8 cellular contexts compared by ENCODE assay signal in the genomic region with DNA sequence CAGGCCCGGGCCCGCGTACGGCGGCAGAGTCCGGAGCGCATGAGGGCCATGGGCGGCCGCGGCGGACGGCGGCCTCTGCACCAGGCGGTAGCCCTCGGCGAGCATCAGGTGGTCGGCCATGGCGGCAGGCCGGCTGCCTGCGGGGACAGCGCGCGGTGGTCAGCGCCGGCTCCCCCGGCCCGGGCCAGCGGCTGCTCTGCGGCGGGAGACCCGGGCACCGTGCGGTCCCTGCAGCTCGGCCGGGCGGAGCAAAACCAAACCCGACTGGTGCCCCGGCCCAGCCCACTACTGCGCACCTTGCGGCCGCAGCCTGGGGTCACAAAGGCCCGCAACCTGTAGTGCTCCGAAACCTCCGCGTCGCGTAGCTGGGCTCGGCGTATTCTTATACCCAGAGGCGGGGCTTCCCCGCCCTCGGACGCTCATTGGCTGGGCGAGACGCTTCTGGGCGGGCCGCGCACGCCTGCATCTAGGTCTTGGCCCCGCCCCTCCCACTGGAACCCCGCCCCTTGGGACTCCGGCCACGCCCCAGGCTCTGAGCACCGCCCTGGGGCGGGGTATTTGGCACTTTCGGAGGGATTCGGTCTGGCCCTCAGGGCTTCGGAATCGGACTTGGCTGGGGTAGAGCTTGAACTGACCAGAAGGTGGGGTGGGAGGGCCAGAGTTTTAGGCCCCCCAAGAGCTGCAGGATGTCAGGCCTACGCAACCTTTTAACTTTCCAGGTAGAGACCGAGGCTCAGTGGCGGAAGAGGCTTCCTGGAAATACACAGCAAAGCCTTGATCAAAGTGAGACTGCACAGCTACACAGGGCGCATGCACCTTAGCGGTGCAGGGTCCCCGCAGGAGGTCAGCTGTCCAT. TPM values are rescaled to one million over a fixed set of nuclear protein-coding genes. Genes with fewer than 3 reads are reported as not detected.
A peak's percentile ranks its signal among the peaks of the same experiment; 100 is the strongest.
DNase-seq lines count a peak whose midpoint lies in the region; ATAC-seq and TF ChIP-seq lines count a peak whose summit lies in the region.

A gene with protein sequence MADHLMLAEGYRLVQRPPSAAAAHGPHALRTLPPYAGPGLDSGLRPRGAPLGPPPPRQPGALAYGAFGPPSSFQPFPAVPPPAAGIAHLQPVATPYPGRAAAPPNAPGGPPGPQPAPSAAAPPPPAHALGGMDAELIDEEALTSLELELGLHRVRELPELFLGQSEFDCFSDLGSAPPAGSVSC (minus strand): TSS at position 356 of the 856 bp plus-strand sequence. CDS start 236 bp downstream, at position 120.

- H3K4me1 Mint-ChIP-seq in neural progenitor cell: peaks cover 21% of the 10 kb centered on the region

- peak within 1 kb of the TSS; percentile 88 for H3K4me3 Mint-ChIP-seq in neural progenitor cell

- no peaks in the 10 kb centered on the region for H3K9me3 Mint-ChIP-seq in neural progenitor cell

- H3K27me3 ChIP-seq in DND-41 (ENCODE audit: insufficient read depth, low read length, poor library complexity): no peaks in the 10 kb centered on the region
- no peaks in the 10 kb centered on the region for H3K27me3 ChIP-seq in foreskin keratinocyte
- peaks cover 37% of the 10 kb centered on the region for H3K27me3 ChIP-seq in neural progenitor cell
- no peaks in the 10 kb centered on the region for H3K27me3 ChIP-seq in stomach smooth muscle (ENCODE audit: control insufficient read depth in 1 of 2, insufficient read depth in 2 of 2, low read length in 2 of 2)

- peak; percentile 58 for DNase-seq in DND-41
- DNase-seq in RWPE1 (ENCODE audit: low spot score): peak; percentile 95
- peak; percentile 93 for DNase-seq in activated gamma-delta T cell treated with anti-CD3 and anti-CD28 coated beads, Interleukin-2, amount 50 U/mL, for 16 hours (ENCODE audit: low read depth)
- DNase-seq in foreskin keratinocyte: peak; percentile 79 to 93
- DNase-seq in neural progenitor cell (ENCODE audit: low spot score): peak; percentile 99

- ATAC-seq in DND-41 (ENCODE audit: insufficient read depth, low read depth): peak; percentile 87
- peak; percentile 92 for ATAC-seq in GM21786 (IDR thresholded peaks at IDR 0.05; ENCODE audit: unreplicated experiment)
- ATAC-seq in foreskin keratinocyte: peak; percentile 88

- no peak within 1 kb of the TSS for H3K27ac ChIP-seq in DND-41 (ENCODE audit: low read length)
- H3K27ac ChIP-seq in KOPT-K1 (ENCODE audit: low read depth, low read length, poor library complexity, severe bottlenecking): peak within 1 kb of the TSS; percentile 56
- H3K27ac ChIP-seq in RWPE1: peak within 1 kb of the TSS; percentile 77
- peak within 1 kb of the TSS; percentile 46 for H3K27ac ChIP-seq in foreskin keratinocyte
- H3K27ac ChIP-seq in neural progenitor cell: no peak within 1 kb of the TSS
- H3K27ac ChIP-seq in stomach smooth muscle (ENCODE audit: low read length): no peak within 1 kb of the TSS

- no peaks in the 10 kb centered on the region for H3K79me2 ChIP-seq in DND-41 (ENCODE audit: insufficient read depth, low read length)
- no peaks in the 10 kb centered on the region for H3K79me2 ChIP-seq in neural progenitor cell (ENCODE audit: low read depth)

- POLR2A ChIA-PET in RWPE1 (lab: Yijun Ruan, JAX; ENCODE audit: low non-redundant PET): interaction anchor here (0.5 to 3.3 kb wide), 12 partner anchors 9 to 241 kb away, joined by 3 to 19 read pairs (median 5); no protein-coding TSS in a partner anchor

- no peak within 1 kb of the TSS for H3K9ac ChIP-seq in DND-41 (ENCODE audit: low read depth, low read length)
- H3K9ac ChIP-seq in neural progenitor cell: peak within 1 kb of the TSS; percentile 36
- H3K9ac ChIP-seq in stomach smooth muscle (ENCODE audit: low read length in 2 of 2): peak within 1 kb of the TSS; percentile 55 to 62

- H3K36me3 ChIP-seq in DND-41 (ENCODE audit: insufficient read depth, low read length) (no peaks in the 10 kb centered on the region), KOPT-K1 (ENCODE audit: insufficient read depth, low read length) (no peaks in the 10 kb centered on the region), neural progenitor cell (no peaks in the 10 kb centered on the region), stomach smooth muscle (ENCODE audit: control insufficient read depth in 2 of 2, insufficient read depth in 2 of 2, low read length in 2 of 2) (no peaks in the 10 kb centered on the region)

- H4K20me1 ChIP-seq in DND-41 (ENCODE audit: insufficient read depth, low read length): no peaks in the 10 kb centered on the region
- H4K20me1 ChIP-seq in neural progenitor cell (ENCODE audit: low read depth): peaks cover 12% of the 10 kb centered on the region

- CTCF ChIA-PET in RWPE1 (lab: Yijun Ruan, JAX): interaction anchor here (0.7 to 2.8 kb wide), 8 partner anchors 11 to 114 kb away, joined by 3 to 19 read pairs (median 4); no protein-coding TSS in a partner anchor

- no peak within 1 kb of the TSS for H3K27ac Mint-ChIP-seq in neural progenitor cell

- H3K4me1 ChIP-seq in DND-41 (ENCODE audit: insufficient read depth, low read length) (no peaks in the 10 kb centered on the region), foreskin keratinocyte (peaks cover 16% of the 10 kb centered on the region), neural progenitor cell (peaks cover 18% of the 10 kb centered on the region), stomach smooth muscle (ENCODE audit: control insufficient read depth, insufficient read depth, low read length) (peaks cover 28% of the 10 kb centered on the region)

- peaks cover 19% of the 10 kb centered on the region for H3F3A ChIP-seq in neural progenitor cell (ENCODE audit: low read depth)

- H2AFZ ChIP-seq in DND-41 (ENCODE audit: low read depth, low read length) (no peak within 1 kb of the TSS), neural progenitor cell (replicated peaks) (peak within 1 kb of the TSS; percentile 42)

- H3K4me2 ChIP-seq in DND-41 (ENCODE audit: insufficient read depth, low read length) (no peak within 1 kb of the TSS), neural progenitor cell (peak within 1 kb of the TSS; percentile 97)

- H3K4me3 ChIP-seq in DND-41 (ENCODE audit: low read depth in 1 of 2, low read length in 2 of 2) (no peak within 1 kb of the TSS), neural progenitor cell (peak within 1 kb of the TSS; percentile 60), stomach smooth muscle (ENCODE audit: low read length in 2 of 2) (peak within 1 kb of the TSS; percentile 65 to 76)

- no peaks in the 10 kb centered on the region for H3K36me3 Mint-ChIP-seq in neural progenitor cell

- TF ChIP-seq CTCF in DND-41 (IDR thresholded peaks at IDR 0.05; ENCODE audit: borderline replicate concordance, extremely low read depth, low read length, poor library complexity, severe bottlenecking) (no peak), RWPE1 (conservative IDR thresholded peaks at IDR 0.05; ENCODE audit: low read depth) (no peak; the same call in 1 of the 2 replicates), foreskin keratinocyte (conservative IDR thresholded peaks at IDR 0.05) (peak; percentile 79), neural progenitor cell (IDR thresholded peaks at IDR 0.05) (peak; percentile 51)

- peaks cover 13% of the 10 kb centered on the region for H3K27me3 Mint-ChIP-seq in neural progenitor cell (ENCODE audit: insufficient read depth, low read depth)

- no peaks in the 10 kb centered on the region for H3K9me3 ChIP-seq in DND-41 (ENCODE audit: insufficient read depth, low read length, severe bottlenecking)
- no peaks in the 10 kb centered on the region for H3K9me3 ChIP-seq in KOPT-K1 (ENCODE audit: insufficient read depth, low read length, poor library complexity, severe bottlenecking)
- no peaks in the 10 kb centered on the region for H3K9me3 ChIP-seq in neural progenitor cell (ENCODE audit: low read depth)
- H3K9me3 ChIP-seq in stomach smooth muscle (ENCODE audit: control insufficient read depth in 2 of 2, low read length in 2 of 2): no peaks in the 10 kb centered on the region

RNA-seq across cellular contexts. Expression of the gene that starts here (rescaled TPM):
- total RNA-seq in foreskin keratinocyte (92.2 and 130 TPM in 2 replicates), neural progenitor cell (ENCODE audit: low replicate concordance) (0.77 and 12.8 TPM in 2 replicates)
- 149 and 243 TPM in 2 replicates for polyA plus RNA-seq in foreskin keratinocyte

Comparison
In these comparisons a context has a peak if more than half of its experiments do, and no peak if none do; other contexts are left out.
1. H3K27ac ChIP-seq: peak in KOPT-K1 (single experiment), RWPE1 (single experiment) and foreskin keratinocyte (single experiment); none in DND-41 (single experiment), neural progenitor cell (single experiment) and stomach smooth muscle (single experiment).
2. H3K4me3 ChIP-seq: peak in neural progenitor cell (single experiment) and stomach smooth muscle (2 of 2); none in DND-41 (0 of 2).
3. CTCF ChIP-seq: peak in foreskin keratinocyte (single experiment) and neural progenitor cell (single experiment); none in DND-41 (single experiment) and RWPE1 (single experiment).
4. Peak in every context shown above with its lines, with median percentiles within 50 percentile points of each other: ATAC-seq and DNase-seq.